In the genomic region with DNA sequence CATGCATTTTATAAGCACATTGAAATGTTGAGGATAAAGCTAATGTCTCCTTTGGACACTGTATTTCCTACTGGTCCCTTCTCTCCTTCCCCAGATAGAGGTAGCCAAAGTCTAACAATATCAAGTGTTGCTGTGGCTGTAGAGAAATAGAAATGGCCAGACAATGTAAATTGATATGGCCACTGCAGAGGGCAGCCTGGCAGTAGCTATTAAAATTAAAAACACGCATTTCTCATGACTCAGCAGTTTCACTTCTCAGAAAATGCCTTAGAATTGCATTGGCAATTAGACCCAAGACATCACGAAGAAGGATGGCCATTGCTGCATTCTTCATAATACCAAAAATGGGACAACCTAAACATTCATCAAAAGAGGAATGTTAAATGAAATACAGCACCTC, we compare ENCODE assay signal across 18 cellular contexts. TPM values are rescaled to one million over a fixed set of nuclear protein-coding genes. Genes with fewer than 3 reads are reported as not detected.
DNase-seq lines count a peak whose midpoint lies in the region; ATAC-seq, FAIRE-seq and TF ChIP-seq lines count a peak whose summit lies in the region.
"Had no signal": no experiment of that assay in that cellular context is flagged by ENCODE, and none has a peak within 500 bp of the region (broad histone marks: within the 10 kb centered on the region; RNA-seq: fewer than 3 reads in every experiment).

No MANE protein-coding gene starts in this region.

- H3K9me3 Mint-ChIP-seq in progenitor cell of endocrine pancreas (ENCODE audit: low read depth) = peaks cover 10% of the 10 kb centered on the region
- H3K9me3 Mint-ChIP-seq: stimulated activated naive CD8-positive, alpha-beta T cell treated with anti-CD3 and anti-CD28 coated beads, Interleukin-15, amount 100 ng/mL, for 72 hours; T-helper 2 cell treated with Interferon-gamma antibody and Interleukin-4, amounts not matched to agents 5 μg/mL and 100 μg/mL, for 36 hours had no signal

- intact Hi-C loops in psoas muscle (cut with DNase I) = no loop called here

- H3K27ac Mint-ChIP-seq in progenitor cell of endocrine pancreas = no peak overlapping the region
- H3K27ac Mint-ChIP-seq: CD8-positive, alpha-beta memory T cell; stimulated activated naive CD8-positive, alpha-beta T cell treated with anti-CD3 and anti-CD28 coated beads, Interleukin-15, amount 100 ng/mL, for 72 hours; T-helper 2 cell treated with Interferon-gamma antibody and Interleukin-4, amounts not matched to agents 5 μg/mL and 100 μg/mL, for 36 hours had no signal

- ATAC-seq in psoas muscle = peak in 3 of 4 donors; percentile 60 to 83 (median 66)
- ATAC-seq: mucosa of descending colon; stimulated activated naive CD8-positive, alpha-beta T cell treated with anti-CD3 and anti-CD28 coated beads, Interleukin-15, amount 100 ng/mL, for 72 hours had no signal

- WGBS in H1 (ENCODE audit: extremely low coverage in 1 of 2, insufficient coverage in 1 of 2, insufficient read length in 1 of 2, insufficient replicate concordance in 2 of 2, low coverage in 1 of 2, low lambda C conversion rate in 2 of 2, missing lambda C conversion rate in 1 of 2), 2 experiments = 49% methylated on average over 2 of the region's 2 CpGs; no CpG with 5 or more reads in 1 of the 2 experiments
- WGBS in psoas muscle, 3 donors = 4 to 14% (median 11%) methylated on average over 2 of the region's 2 CpGs
- WGBS in hepatocyte (ENCODE audit: low lambda C conversion rate, missing lambda C conversion rate) = 64% methylated on average over 2 of the region's 2 CpGs

- H2BK5ac ChIP-seq in H1 (ENCODE audit: low read depth, low read length) = no peak overlapping the region

- H3K18ac ChIP-seq in H1 (ENCODE audit: extremely low read depth, low read length) = no peak overlapping the region

- no peak overlapping the region for H2BK15ac ChIP-seq in H1 (ENCODE audit: low read length)

- no peak overlapping the region for H3K4ac ChIP-seq in H1 (replicated peaks; ENCODE audit: insufficient read length, low read depth, low read length)

- no peak for TF ChIP-seq EP300 in H1 (IDR thresholded peaks at IDR 0.05; ENCODE audit: borderline replicate concordance in 1 of 2, low read depth in 2 of 2, low read length in 2 of 2)

- H3K27me3 Mint-ChIP-seq in progenitor cell of endocrine pancreas = no peaks in the 10 kb centered on the region

- DNase-seq in LHCN-M2 (ENCODE audit: low read depth) = peak; percentile 39
- DNase-seq in H1 (ENCODE audit: low read depth in 1 of 2, low spot score in 2 of 2) = no peak
- no peak for DNase-seq in psoas muscle
- no peak for DNase-seq in cerebellum (ENCODE audit: low spot score)
- DNase-seq in hepatocyte (ENCODE audit: low spot score) = no peak
- DNase-seq in progenitor cell of endocrine pancreas (ENCODE audit: low spot score, unreplicated experiment) = no peak
- DNase-seq: activated CD4-positive, alpha-beta T cell treated with anti-CD3 and anti-CD28 coated beads, Interleukin-2, amount 50 U/mL, for 1 hour; aorta; CD8-positive, alpha-beta memory T cell; H7; islet precursor cell; mucosa of descending colon; NCI-H345; ovary; small intestine; stimulated activated naive CD8-positive, alpha-beta T cell treated with anti-CD3 and anti-CD28 coated beads, Interleukin-15, amount 100 ng/mL, for 72 hours had no signal

- 0 out of 2 replicates have a peak, but pooled peaks have one; percentile 9 for TF ChIP-seq CTCF in OCI-LY3 (IDR thresholded peaks at IDR 0.05; ENCODE audit: low read depth, low read length)
- no peak for TF ChIP-seq CTCF in H1 (IDR thresholded peaks at IDR 0.05; ENCODE audit: control extremely low read depth in 1 of 3, insufficient read depth in 1 of 3, low read depth in 1 of 3, low read length in 3 of 3)
- no peak for TF ChIP-seq CTCF in psoas muscle (IDR thresholded peaks at IDR 0.05)
- TF ChIP-seq CTCF in hepatocyte (IDR thresholded peaks at IDR 0.05; ENCODE audit: poor library complexity) = no peak
- TF ChIP-seq CTCF in progenitor cell of endocrine pancreas (IDR thresholded peaks at IDR 0.05; ENCODE audit: unreplicated experiment) = no peak

- H3K36me3 Mint-ChIP-seq in progenitor cell of endocrine pancreas (ENCODE audit: insufficient read depth) = no peaks in the 10 kb centered on the region
- H3K36me3 Mint-ChIP-seq: CD8-positive, alpha-beta memory T cell had no signal

- H3K23me2 ChIP-seq in H1 (ENCODE audit: low read depth, low read length) = no peaks in the 10 kb centered on the region

- H3K79me1 ChIP-seq in H1 (ENCODE audit: low read depth, low read length) = no peaks in the 10 kb centered on the region

- no peak overlapping the region for H4K5ac ChIP-seq in H1 (ENCODE audit: insufficient read length, low read depth, low read length)

- no peak overlapping the region for H3K27ac ChIP-seq in OCI-LY3 (ENCODE audit: low read length)
- H3K27ac ChIP-seq in H1 (ENCODE audit: low read depth, low read length) = no peak overlapping the region
- peak overlapping the region; percentile 48 for H3K27ac ChIP-seq in psoas muscle
- H3K27ac ChIP-seq in hepatocyte = no peak overlapping the region
- H3K27ac ChIP-seq: ovary had no signal

- peaks cover 3% of the 10 kb centered on the region for H3K4me1 Mint-ChIP-seq in progenitor cell of endocrine pancreas (ENCODE audit: low read depth)
- H3K4me1 Mint-ChIP-seq: CD8-positive, alpha-beta memory T cell; stimulated activated naive CD8-positive, alpha-beta T cell treated with anti-CD3 and anti-CD28 coated beads, Interleukin-15, amount 100 ng/mL, for 72 hours had no signal

- H3K36me3 ChIP-seq in OCI-LY3 (replicated peaks; ENCODE audit: low read depth, low read length) = no peaks in the 10 kb centered on the region
- no peaks in the 10 kb centered on the region for H3K36me3 ChIP-seq in H1 (ENCODE audit: control insufficient read depth in 2 of 4, insufficient read depth in 4 of 4, low read length in 3 of 4)
- H3K36me3 ChIP-seq in psoas muscle (ENCODE audit: insufficient read depth in 1 of 2, low read depth in 1 of 2) = no peaks in the 10 kb centered on the region
- no peaks in the 10 kb centered on the region for H3K36me3 ChIP-seq in hepatocyte (replicated peaks; ENCODE audit: insufficient read depth, low read depth)
- H3K36me3 ChIP-seq: ovary had no signal

- POLR2A ChIA-PET in H1 (lab: Charles Lee; ENCODE audit: partially characterized antibody) = interaction anchor here (0.7 kb wide), 1 partner anchor 13 kb away, joined by 3 read pairs; no protein-coding TSS in a partner anchor

- H3K4me3 Mint-ChIP-seq in progenitor cell of endocrine pancreas (ENCODE audit: low read depth) = no peak overlapping the region
- H3K4me3 Mint-ChIP-seq: CD8-positive, alpha-beta memory T cell; stimulated activated naive CD8-positive, alpha-beta T cell treated with anti-CD3 and anti-CD28 coated beads, Interleukin-15, amount 100 ng/mL, for 72 hours; T-helper 2 cell treated with Interferon-gamma antibody and Interleukin-4, amounts not matched to agents 5 μg/mL and 100 μg/mL, for 36 hours had no signal

- H3K9ac ChIP-seq in OCI-LY3 (ENCODE audit: low read length) = no peak overlapping the region
- no peak overlapping the region for H3K9ac ChIP-seq in H1 (replicated peaks in 1 of 4; ENCODE audit: extremely low read depth in 1 of 4, low read depth in 3 of 4, low read length in 3 of 4)

- H3K9me3 ChIP-seq in OCI-LY3 (ENCODE audit: insufficient read depth, low read length) (no peaks in the 10 kb centered on the region), H1 (ENCODE audit: insufficient read depth in 2 of 2, low read depth in 1 of 2, low read length in 1 of 2) (no peaks in the 10 kb centered on the region), psoas muscle (no peaks in the 10 kb centered on the region), hepatocyte (ENCODE audit: low read depth) (no peaks in the 10 kb centered on the region)
- H3K9me3 ChIP-seq: mucosa of descending colon, ovary had no signal

- no peak overlapping the region for H2BK12ac ChIP-seq in H1 (ENCODE audit: low read depth, low read length)

- H2AFZ ChIP-seq in OCI-LY3 (ENCODE audit: low read depth, low read length) = no peak overlapping the region
- H2AFZ ChIP-seq in H1 (ENCODE audit: low read length) = no peak overlapping the region
- no peak overlapping the region for H2AFZ ChIP-seq in hepatocyte

- no peak overlapping the region for H2AK5ac ChIP-seq in H1 (ENCODE audit: low read depth, low read length)

- no peak overlapping the region for H4K91ac ChIP-seq in H1 (replicated peaks; ENCODE audit: insufficient read length, low read length)

- TF ChIP-seq POLR2A in H1 (IDR thresholded peaks at IDR 0.05; ENCODE audit: control extremely low read depth in 1 of 2, low read depth in 2 of 2, low read length in 2 of 2) = no peak

- H3K4me2 ChIP-seq in OCI-LY3 (ENCODE audit: low read length) = no peak overlapping the region
- H3K4me2 ChIP-seq in H1 (ENCODE audit: insufficient read depth in 1 of 2, low read depth in 2 of 2, low read length in 2 of 2) = no peak overlapping the region
- no peak overlapping the region for H3K4me2 ChIP-seq in hepatocyte

- no peak overlapping the region for H3K23ac ChIP-seq in H1 (ENCODE audit: insufficient read length)

- H3K79me2 ChIP-seq in OCI-LY3 (ENCODE audit: low read length) (no peaks in the 10 kb centered on the region), H1 (ENCODE audit: control insufficient read depth in 1 of 2, insufficient read depth in 2 of 2, low read length in 2 of 2) (no peaks in the 10 kb centered on the region), hepatocyte (no peaks in the 10 kb centered on the region)

- H4K20me1 ChIP-seq in OCI-LY3 (ENCODE audit: insufficient read depth, low read length) (no peaks in the 10 kb centered on the region), H1 (replicated peaks in 1 of 2; ENCODE audit: control insufficient read depth in 1 of 2, insufficient read depth in 2 of 2, low read length in 2 of 2) (no peaks in the 10 kb centered on the region), hepatocyte (ENCODE audit: insufficient read depth, poor library complexity, severe bottlenecking) (no peaks in the 10 kb centered on the region)

- no peak for TF ChIP-seq RAD21 in H1 (IDR thresholded peaks at IDR 0.05 in 1 of 2, conservative IDR thresholded peaks at IDR 0.05 in 1 of 2; ENCODE audit: low read depth in 2 of 2, low read length in 2 of 2)

- no peak overlapping the region for H3K56ac ChIP-seq in H1 (replicated peaks; ENCODE audit: insufficient read length, low read depth, low read length)

- no peak overlapping the region for H2BK120ac ChIP-seq in H1 (replicated peaks; ENCODE audit: low read depth, low read length)

- H3K27me3 ChIP-seq in OCI-LY3 (ENCODE audit: low read depth, low read length) (no peaks in the 10 kb centered on the region), H1 (replicated peaks in 1 of 4; ENCODE audit: control insufficient read depth in 3 of 4, extremely low read depth in 1 of 4, insufficient read depth in 3 of 4, low read length in 3 of 4) (no peaks in the 10 kb centered on the region), psoas muscle (ENCODE audit: insufficient read depth in 3 of 3, low read length in 2 of 3) (no peaks in the 10 kb centered on the region), hepatocyte (no peaks in the 10 kb centered on the region)
- H3K27me3 ChIP-seq: ovary had no signal

- no peaks in the 10 kb centered on the region for H3K9me2 ChIP-seq in hepatocyte (replicated peaks; ENCODE audit: insufficient read depth)

- no peak overlapping the region for H3K14ac ChIP-seq in H1 (ENCODE audit: insufficient read length)

- H4K8ac ChIP-seq in H1 (ENCODE audit: extremely low read depth, insufficient read depth, low read length) = no peak overlapping the region

- no peak overlapping the region for H2BK20ac ChIP-seq in H1 (ENCODE audit: low read length)

- peaks cover 6% of the 10 kb centered on the region; the same call in 1 of the 2 replicates for H3K4me1 ChIP-seq in OCI-LY3 (ENCODE audit: low read length)
- H3K4me1 ChIP-seq in H1 (replicated peaks in 1 of 4; ENCODE audit: control insufficient read depth in 3 of 4, insufficient read depth in 4 of 4, low read length in 3 of 4) = no peaks in the 10 kb centered on the region
- H3K4me1 ChIP-seq in psoas muscle = peaks cover 29% of the 10 kb centered on the region
- no peaks in the 10 kb centered on the region for H3K4me1 ChIP-seq in hepatocyte (ENCODE audit: insufficient read depth)

- no peak for FAIRE-seq in H1 (lab: Jason Lieb, UNC)
- FAIRE-seq: small intestine had no signal

- CTCF ChIA-PET in H1 (lab: Charles Lee; ENCODE audit: partially characterized antibody) = interaction anchor here (1.2 to 1.6 kb wide), 2 partner anchors 89 to 94 kb away, joined by 3 to 4 read pairs; no protein-coding TSS in a partner anchor

- H3K4me3 ChIP-seq in OCI-LY3 (ENCODE audit: low read length) (no peak overlapping the region), H1 (ENCODE audit: extremely low read depth in 1 of 4, insufficient read depth in 2 of 4, low read depth in 3 of 4, low read length in 4 of 4) (no peak overlapping the region), psoas muscle (no peak overlapping the region), hepatocyte (no peak overlapping the region)
- H3K4me3 ChIP-seq: mucosa of descending colon, ovary had no signal

RNA-seq across cellular contexts. Expression of a gene that starts 46.8 kb away (rescaled TPM):
- 6.5 and 9.8 TPM in 2 replicates for total RNA-seq in LHCN-M2 (2014; rRNA removed)
- polyA plus RNA-seq in LHCN-M2 (2012) = 3.1 TPM
- 28.3 and 34.9 TPM in 2 replicates for total RNA-seq in H1 (2021; fragmentation: NEBNext Ultra II Directional; extraction: Animal tissue kit (Norgen Biotek cat#: 25700))
- polyA plus RNA-seq in H1 (2011; rRNA removed) = 13.5 and 17.8 TPM in 2 replicates
- 10.2 TPM for polyA plus RNA-seq in H1 (2011; cell fraction: cytosol; rRNA removed)
- polyA plus RNA-seq in H1 (2011; cell fraction: nucleus; rRNA removed) = 50.2 TPM
- polyA plus RNA-seq in H1 (2012, experiment 1 of 2) = 9.0 to 14.1 TPM (median 10.5 TPM) in 4 replicates
- 2.0 TPM for polyA plus RNA-seq in H1 (2012, experiment 2 of 2)
- polyA plus RNA-seq in H1 (2013, experiment 1 of 2) = 15.1 TPM
- 13.0 TPM for polyA plus RNA-seq in H1 (2013, experiment 2 of 2)
- polyA minus RNA-seq in H1 (2011; rRNA and poly(A)+ RNA removed) = 32.5 and 41.2 TPM in 2 replicates
- polyA minus RNA-seq in H1 (2011; cell fraction: cytosol; rRNA and poly(A)+ RNA removed) = 19.8 TPM
- 66.1 TPM for polyA minus RNA-seq in H1 (2011; cell fraction: nucleus; rRNA and poly(A)+ RNA removed)
- 10 to 100 TPM; 14.1 to 26.3 (median 20.0) TPM for total RNA-seq in psoas muscle
- polyA plus RNA-seq in psoas muscle = 1 to 10 TPM; 2.7 to 7.6 (median 3.6) TPM
- 43.4 TPM for total RNA-seq in cerebellum
- 21.2 and 27.9 TPM in 2 replicates for total RNA-seq in hepatocyte
- polyA plus RNA-seq in hepatocyte = 10.9 and 17.2 TPM in 2 replicates
- 83.1 and 88.1 TPM in 2 replicates for total RNA-seq in progenitor cell of endocrine pancreas
